In genomic region chr1:23462766-23463165, GRCh38 we compare ENCODE assay signal across 1 cellular context.
TF ChIP-seq lines count a peak whose summit lies in the region.

No MANE protein-coding gene starts in this region.

TF ChIP-seq in WTC11, 78 proteins besides CTCF, POLR2A, EP300 and RAD21 (continued from another document):
- no peak for TF ChIP-seq ZBTB43 (CRISPR knock-in tag; IDR thresholded peaks at IDR 0.05)
- no peak for TF ChIP-seq FOXP4 (CRISPR knock-in tag; IDR thresholded peaks at IDR 0.05)
- TF ChIP-seq EMX1 (CRISPR knock-in tag; IDR thresholded peaks at IDR 0.05): no peak
- TF ChIP-seq IRF2 (CRISPR knock-in tag; IDR thresholded peaks at IDR 0.05; ENCODE audit: borderline replicate concordance, low read depth): no peak
- no peak for TF ChIP-seq NR1H2 (CRISPR knock-in tag; IDR thresholded peaks at IDR 0.05)
- no peak for TF ChIP-seq GTF2I (CRISPR knock-in tag; conservative IDR thresholded peaks at IDR 0.05)
- no peak for TF ChIP-seq FOXK1 (CRISPR knock-in tag; IDR thresholded peaks at IDR 0.05)
- no peak for TF ChIP-seq ZNF219 (CRISPR knock-in tag; IDR thresholded peaks at IDR 0.05; ENCODE audit: borderline replicate concordance)
- no peak for TF ChIP-seq PRDM15 (CRISPR knock-in tag; IDR thresholded peaks at IDR 0.05)
- TF ChIP-seq MXD4 (CRISPR knock-in tag; IDR thresholded peaks at IDR 0.05; ENCODE audit: borderline replicate concordance): no peak
